Comparison of ENCODE assay signal across 11 cellular contexts in the genomic region with DNA sequence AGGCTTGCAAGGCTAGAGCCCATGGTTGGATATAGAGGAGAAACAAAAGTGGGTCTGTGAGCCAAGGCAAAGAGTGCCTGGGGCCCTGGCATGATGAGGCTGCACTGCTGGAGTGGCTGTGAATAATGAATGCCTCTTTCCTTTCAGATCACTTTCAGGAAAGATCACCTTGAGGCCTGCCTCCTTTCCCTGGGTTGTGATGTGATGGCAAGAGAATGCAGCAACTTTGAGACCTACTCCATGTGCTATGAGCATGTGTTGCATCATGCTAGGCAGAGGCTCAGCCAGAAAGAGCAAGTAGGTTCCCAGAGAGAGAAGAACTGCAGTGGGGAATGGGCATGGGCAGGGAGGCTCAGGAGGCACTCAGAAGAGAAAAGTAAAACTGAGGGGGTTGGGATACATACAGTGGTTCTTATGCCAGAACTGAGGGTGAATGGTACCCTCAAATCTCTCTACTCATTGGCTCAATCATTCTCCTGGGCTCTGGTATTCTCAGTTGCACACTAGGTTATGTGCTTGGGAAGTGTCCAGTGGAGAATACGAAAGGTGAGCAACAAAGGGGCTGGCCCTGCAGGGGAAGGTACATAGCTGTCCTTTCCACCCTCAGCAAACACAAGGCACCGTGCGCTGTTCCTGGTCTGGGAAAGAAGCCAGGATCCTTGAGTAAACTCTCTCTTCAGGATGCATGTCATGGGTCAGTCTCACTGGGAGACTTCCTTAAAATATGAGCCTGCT. TPM values are rescaled to one million over a fixed set of nuclear protein-coding genes. Genes with fewer than 3 reads are reported as not detected.
A peak's percentile ranks its signal among the peaks of the same experiment; 100 is the strongest.
DNase-seq lines count a peak whose midpoint lies in the region; ATAC-seq and TF ChIP-seq lines count a peak whose summit lies in the region.
"Had no signal": no experiment of that assay in that cellular context is flagged by ENCODE, and none has a peak within 500 bp of the region (broad histone marks: within the 10 kb centered on the region; RNA-seq: fewer than 3 reads in every experiment).

No MANE protein-coding gene starts in this region.

- no peak for ATAC-seq in stimulated activated effector memory CD8-positive, alpha-beta T cell treated with anti-CD3 and anti-CD28 coated beads, Interleukin-12 subunit alpha, Interleukin-12 subunit beta, amount 100 ng/mL, for 72 hours
- no peak for ATAC-seq in HG02642 (IDR thresholded peaks at IDR 0.05; ENCODE audit: poor library complexity, unreplicated experiment)
- ATAC-seq in HG02759 (IDR thresholded peaks at IDR 0.05; ENCODE audit: unreplicated experiment) = no peak
- ATAC-seq: SK-N-SH treated with all-trans-retinoic acid at 6 μM for 48 hours had no signal

- DNase-seq in NCI-H345 (lab: John Stamatoyannopoulos, UW) (peak; percentile 8), NCI-H345 treated with DMSO at 0.1 percent for 48 hours (lab: John Stamatoyannopoulos, UW; ENCODE audit: unreplicated experiment) (no peak), SK-MEL-5 (ENCODE audit: low read depth, low spot score) (peak; percentile 93), fibroblast of villous mesenchyme (ENCODE audit: low read depth) (peak; percentile 27)
- DNase-seq in stimulated activated effector memory CD8-positive, alpha-beta T cell treated with anti-CD3 and anti-CD28 coated beads, Interleukin-12 subunit alpha, Interleukin-12 subunit beta, amount 100 ng/mL, for 72 hours (ENCODE audit: low spot score in 2 of 2) = no peak
- DNase-seq in activated effector memory CD4-positive, alpha-beta T cell treated with Interleukin-2 at 50 U/mL for 16 hours = no peak
- DNase-seq: activated CD8-positive, alpha-beta memory T cell treated with anti-CD3 and anti-CD28 coated beads for 24 hours; MV-4-11 had no signal

- no peak overlapping the region for H3K4me3 Mint-ChIP-seq in stimulated activated effector memory CD8-positive, alpha-beta T cell treated with anti-CD3 and anti-CD28 coated beads, Interleukin-12 subunit alpha, Interleukin-12 subunit beta, amount 100 ng/mL, for 72 hours

- H3K4me3 ChIP-seq in fibroblast of villous mesenchyme (ENCODE audit: low read depth, low read length) = no peak overlapping the region

- H3K36me3 Mint-ChIP-seq in stimulated activated effector memory CD8-positive, alpha-beta T cell treated with anti-CD3 and anti-CD28 coated beads, Interleukin-12 subunit alpha, Interleukin-12 subunit beta, amount 100 ng/mL, for 72 hours = peaks cover 5% of the 10 kb centered on the region

- peak overlapping the region; percentile 33 for H3K27ac Mint-ChIP-seq in stimulated activated effector memory CD8-positive, alpha-beta T cell treated with anti-CD3 and anti-CD28 coated beads, Interleukin-12 subunit alpha, Interleukin-12 subunit beta, amount 100 ng/mL, for 72 hours

- in situ Hi-C loops in SK-MEL-5 (cut with HindIII; ENCODE audit: low pct_unique_long_range_greater_than_20kb, low sequenced_read_pairs) = no loop called here

- H3K4me1 Mint-ChIP-seq in stimulated activated effector memory CD8-positive, alpha-beta T cell treated with anti-CD3 and anti-CD28 coated beads, Interleukin-12 subunit alpha, Interleukin-12 subunit beta, amount 100 ng/mL, for 72 hours = no peaks in the 10 kb centered on the region

- no peaks in the 10 kb centered on the region for H3K9me3 Mint-ChIP-seq in stimulated activated effector memory CD8-positive, alpha-beta T cell treated with anti-CD3 and anti-CD28 coated beads, Interleukin-12 subunit alpha, Interleukin-12 subunit beta, amount 100 ng/mL, for 72 hours

- TF ChIP-seq CTCF in fibroblast of villous mesenchyme (IDR thresholded peaks at IDR 0.05; ENCODE audit: insufficient read depth, low read depth, low read length) = no peak

RNA-seq across cellular contexts. Expression of a gene that starts 45.9 kb away (rescaled TPM):
- total RNA-seq in SK-MEL-5 (2014; rRNA removed; shearing (Covaris generic)) = 202 and 217 TPM in 2 replicates
- polyA plus RNA-seq in SK-MEL-5 (2015; cell fraction: cytosol; rRNA removed) = 190 and 228 TPM in 2 replicates
- polyA plus RNA-seq in SK-MEL-5 (2015; cell fraction: nucleus; rRNA removed) = 170 and 188 TPM in 2 replicates
- 131 and 167 TPM in 2 replicates for total RNA-seq in fibroblast of villous mesenchyme

Comparison
In these comparisons a context has a peak if more than half of its experiments do, and no peak if none do; other contexts are left out.
1. DNase-seq: peak in NCI-H345 (single experiment), SK-MEL-5 (single experiment) and fibroblast of villous mesenchyme (single experiment); none in NCI-H345 treated with DMSO at 0.1 percent for 48 hours (single experiment), stimulated activated effector memory CD8-positive, alpha-beta T cell treated with anti-CD3 and anti-CD28 coated beads, Interleukin-12 subunit alpha, Interleukin-12 subunit beta, amount 100 ng/mL, for 72 hours (0 of 2) and activated effector memory CD4-positive, alpha-beta T cell treated with Interleukin-2 at 50 U/mL for 16 hours (single experiment).